Comparison of ENCODE assay signal across 8 cellular contexts in the genomic region with DNA sequence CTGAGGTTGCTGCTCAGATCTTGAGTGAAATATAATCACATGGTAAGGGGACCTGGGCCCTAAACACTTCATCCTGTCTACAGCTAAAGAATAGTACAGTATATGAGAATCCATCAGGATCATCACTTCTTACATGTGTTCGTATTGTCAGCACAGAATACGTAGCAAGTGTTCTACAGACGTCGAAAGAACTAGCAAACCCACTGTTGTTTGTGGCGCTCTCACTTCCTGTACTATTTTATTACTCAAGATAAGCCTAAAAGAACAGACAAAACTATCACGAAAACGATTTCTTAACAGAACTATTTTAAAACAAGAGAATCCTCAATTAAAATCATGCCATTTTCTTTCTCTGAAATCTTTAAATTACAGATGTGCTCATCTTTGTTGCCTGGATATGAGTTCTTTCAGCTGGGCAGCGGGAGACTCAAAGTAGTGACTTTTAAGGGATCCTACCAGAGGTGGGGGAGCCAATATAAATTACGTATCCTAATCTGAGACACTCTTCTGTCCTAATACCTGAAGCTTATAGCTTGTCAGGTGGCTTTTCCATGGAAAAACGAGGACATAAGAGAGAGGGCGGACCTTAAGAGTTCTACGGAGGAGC. TPM values are rescaled to one million over a fixed set of nuclear protein-coding genes. Genes with fewer than 3 reads are reported as not detected.
DNase-seq lines count a peak whose midpoint lies in the region; ATAC-seq and TF ChIP-seq lines count a peak whose summit lies in the region.

No MANE protein-coding gene starts in this region.

- intact Hi-C loops in colonic mucosa (cut with DNase I), result loop anchor here (5.0 kb wide), 3 partner anchors 89 to 226 kb away; partner anchors contain the start of gene RHOC

- H3K4me2 ChIP-seq in BLaER1 treated with 17β-estradiol and CSF1 and Interleukin-3, amounts not matched to agents 10 nM and 100 nM, result peak overlapping the region; percentile 76 to 99 (median 90)

- H3K27ac ChIP-seq in BLaER1 treated with 17β-estradiol and CSF1 and Interleukin-3, amounts not matched to agents 10 nM and 100 nM, result peak overlapping the region; percentile 97 to 100 (median 99)
- peak overlapping the region; percentile 90 for H3K27ac ChIP-seq in RWPE2 (ENCODE audit: poor library complexity, severe bottlenecking)
- peak overlapping the region; percentile 99 for H3K27ac ChIP-seq in colonic mucosa

- peak overlapping the region; percentile 76 to 97 (median 88) for H3K4me3 ChIP-seq in BLaER1 treated with 17β-estradiol and CSF1 and Interleukin-3, amounts not matched to agents 10 nM and 100 nM
- H3K4me3 ChIP-seq in RWPE2 (ENCODE audit: severe bottlenecking) (peak overlapping the region; percentile 93), colonic mucosa (peak overlapping the region; percentile 83), mononuclear cell (ENCODE audit: low read length) (peak overlapping the region; percentile 98)

- peaks cover 9 to 40% (median 24%) of the 10 kb centered on the region in 11 experiments; a peak in 21 of 22 replicates for H3K36me3 ChIP-seq in BLaER1 treated with 17β-estradiol and CSF1 and Interleukin-3, amounts not matched to agents 10 nM and 100 nM
- H3K36me3 ChIP-seq in RWPE2 (ENCODE audit: low read depth), result peaks cover 59% of the 10 kb centered on the region
- H3K36me3 ChIP-seq in colonic mucosa, result no peaks in the 10 kb centered on the region

- ATAC-seq in GM18511 (IDR thresholded peaks at IDR 0.05; ENCODE audit: unreplicated experiment) (peak; percentile 1), RWPE2 (ENCODE audit: low read depth) (peak; percentile 6; the same call in 1 of the 3 replicates), GM21515 (IDR thresholded peaks at IDR 0.05; ENCODE audit: unreplicated experiment) (no peak), HG02973 (IDR thresholded peaks at IDR 0.05; ENCODE audit: unreplicated experiment) (no peak)

- no peaks in the 10 kb centered on the region for H3K9me3 ChIP-seq in BLaER1 treated with 17β-estradiol and CSF1 and Interleukin-3, amounts not matched to agents 10 nM and 100 nM (replicated peaks in 1 of 11)
- H3K9me3 ChIP-seq in RWPE2 (ENCODE audit: severe bottlenecking) (no peaks in the 10 kb centered on the region), colonic mucosa (no peaks in the 10 kb centered on the region), mononuclear cell (ENCODE audit: low read depth, low read length) (no peaks in the 10 kb centered on the region)

- H3K4me1 ChIP-seq in BLaER1 treated with 17β-estradiol and CSF1 and Interleukin-3, amounts not matched to agents 10 nM and 100 nM, result peaks cover 29 to 40% (median 36%) of the 10 kb centered on the region in 10 experiments
- peaks cover 18% of the 10 kb centered on the region for H3K4me1 ChIP-seq in RWPE2 (ENCODE audit: insufficient read depth, poor library complexity, severe bottlenecking)
- peaks cover 5% of the 10 kb centered on the region for H3K4me1 ChIP-seq in colonic mucosa
- peaks cover 32% of the 10 kb centered on the region for H3K4me1 ChIP-seq in mononuclear cell (ENCODE audit: insufficient read depth, low read length)

- DNase-seq in RWPE2 (ENCODE audit: low spot score), result no peak
- DNase-seq in colonic mucosa, result no peak
- no peak for DNase-seq in NCI-H2196 treated with DMSO at 0.1 percent for 48 hours (lab: John Stamatoyannopoulos, UW; ENCODE audit: unreplicated experiment)

- peak overlapping the region; percentile 94 to 100 (median 98) for H3K9ac ChIP-seq in BLaER1 treated with 17β-estradiol and CSF1 and Interleukin-3, amounts not matched to agents 10 nM and 100 nM
- H3K9ac ChIP-seq in colonic mucosa (ENCODE audit: low read depth in 2 of 2, low read length in 2 of 2), result peak overlapping the region; percentile 96 to 98

- TF ChIP-seq CTCF in RWPE2 (IDR thresholded peaks at IDR 0.05; ENCODE audit: poor library complexity, severe bottlenecking) (no peak), colonic mucosa (IDR thresholded peaks at IDR 0.05) (no peak)

- H3K27me3 ChIP-seq in BLaER1 treated with 17β-estradiol and CSF1 and Interleukin-3, amounts not matched to agents 10 nM and 100 nM, result no peaks in the 10 kb centered on the region
- H3K27me3 ChIP-seq in RWPE2 (ENCODE audit: insufficient read depth, poor library complexity, severe bottlenecking) (no peaks in the 10 kb centered on the region), colonic mucosa (no peaks in the 10 kb centered on the region), mononuclear cell (ENCODE audit: insufficient read depth, low read length) (no peaks in the 10 kb centered on the region)

- H4K20me1 ChIP-seq in BLaER1 treated with 17β-estradiol and CSF1 and Interleukin-3, amounts not matched to agents 10 nM and 100 nM, result peaks cover 25 to 32% (median 30%) of the 10 kb centered on the region in 11 experiments

RNA-seq across cellular contexts. Expression of gene ST7L, which starts 0.7 kb away (rescaled TPM):
- total RNA-seq in colonic mucosa, result 10 to 100 TPM; 14.4 to 15.0 TPM
- total RNA-seq in mononuclear cell, result 30.5 TPM

RNA-seq across cellular contexts. Expression of gene CAPZA1, which starts 1.4 kb away (rescaled TPM):
- total RNA-seq in colonic mucosa (100 to 1,000 TPM; 165 to 178 TPM), mononuclear cell (248 TPM)

RNA-seq across cellular contexts. Expression of gene MOV10, which starts 56.2 kb away (rescaled TPM):
- 10 to 100 TPM; 61.6 to 62.7 TPM for total RNA-seq in colonic mucosa
- total RNA-seq in mononuclear cell, result 27.2 TPM

Comparison
In these comparisons a context has a peak if more than half of its experiments do, and no peak if none do; other contexts are left out.
1. ATAC-seq: peak in GM18511 (single experiment) and RWPE2 (single experiment); none in GM21515 (single experiment) and HG02973 (single experiment).
2. Peak in every context shown above with its lines, with median percentiles within 50 percentile points of each other: H3K27ac ChIP-seq and H3K4me3 ChIP-seq.